Comparison of ENCODE assay signal across 8 cellular contexts in the genomic region with DNA sequence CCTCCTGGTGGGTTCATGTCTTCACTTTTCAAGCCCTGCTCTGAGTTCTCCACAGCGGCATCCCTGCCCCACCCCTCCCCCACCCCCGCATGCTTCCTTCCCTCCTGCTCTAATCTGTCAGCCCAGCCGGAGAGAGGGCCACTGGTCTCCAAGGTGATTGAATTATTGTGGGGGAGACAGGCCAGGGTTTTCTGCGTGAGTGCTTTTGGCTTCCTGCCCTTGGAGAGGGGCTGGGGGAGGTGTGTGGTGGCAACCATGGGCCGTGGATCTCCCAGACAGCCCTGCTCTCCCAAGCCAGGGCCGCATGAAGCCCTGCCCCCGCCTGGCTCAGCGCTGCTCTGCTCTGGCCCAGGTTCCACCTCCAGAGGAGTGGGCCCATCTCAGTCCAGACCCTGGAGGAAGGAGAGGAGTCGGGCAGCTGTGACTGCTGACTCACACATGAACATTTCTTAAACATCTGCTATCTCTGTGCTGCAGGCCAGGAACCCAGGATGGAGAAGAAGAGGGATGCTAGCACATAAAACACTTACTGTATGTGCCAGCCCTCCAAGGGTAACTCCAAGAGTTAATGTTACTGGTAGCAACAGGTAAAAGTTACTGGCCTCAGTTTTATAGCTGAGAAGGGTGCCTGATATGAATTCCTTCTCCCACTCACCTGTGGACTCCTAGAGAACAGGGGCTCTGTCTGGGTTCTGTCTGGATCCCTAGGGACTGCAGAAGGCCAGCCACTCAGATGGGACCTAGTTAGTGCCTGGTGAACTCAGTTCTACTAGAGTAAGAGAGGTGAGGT.
DNase-seq lines count a peak whose midpoint lies in the region; ATAC-seq, FAIRE-seq and TF ChIP-seq lines count a peak whose summit lies in the region.

No MANE protein-coding gene starts in this region.

- no peak overlapping the region for H3K4me3 ChIP-seq in MG63
- no peak overlapping the region for H3K4me3 ChIP-seq in colonic mucosa

- no peak for FAIRE-seq in H54 (lab: Jason Lieb, UNC)

- no peaks in the 10 kb centered on the region for H3K27me3 ChIP-seq in MG63
- H3K27me3 ChIP-seq in colonic mucosa: no peaks in the 10 kb centered on the region

- intact Hi-C loops in colonic mucosa (cut with DNase I): no loop called here

- H3K36me3 ChIP-seq in MG63: peaks cover 76% of the 10 kb centered on the region
- no peaks in the 10 kb centered on the region for H3K36me3 ChIP-seq in colonic mucosa

- H3K9me3 ChIP-seq in MG63 (no peaks in the 10 kb centered on the region), colonic mucosa (no peaks in the 10 kb centered on the region)

- DNase-seq in CD1c-positive myeloid dendritic cell (ENCODE audit: extremely low spot score): peak; percentile 56
- peak; percentile 91 for DNase-seq in MG63
- no peak for DNase-seq in colonic mucosa
- peak; percentile 43 for DNase-seq in midbrain (lab: John Stamatoyannopoulos, UW)
- no peak for DNase-seq in SIG-M5 treated with dmso at 0.1 percent for 504 hours (lab: John Stamatoyannopoulos, UW; ENCODE audit: unreplicated experiment)
- DNase-seq in activated gamma-delta T cell treated with Interleukin-2 at 50 U/mL for 16 hours: no peak
- no peak for DNase-seq in H54 (ENCODE audit: insufficient read length, low spot score)

- peak overlapping the region; percentile 20 for H3K27ac ChIP-seq in colonic mucosa

- peak overlapping the region in 1 of 2 donors; percentile 21 for H3K9ac ChIP-seq in colonic mucosa (ENCODE audit: low read depth in 2 of 2, low read length in 2 of 2)

- ATAC-seq in HG02588 (IDR thresholded peaks at IDR 0.05; ENCODE audit: unreplicated experiment): no peak

- H3K4me1 ChIP-seq in colonic mucosa: peaks cover 4% of the 10 kb centered on the region

- TF ChIP-seq POLR2A in H54 (IDR thresholded peaks at IDR 0.05; ENCODE audit: low read depth, low read length): no peak

- TF ChIP-seq CTCF in colonic mucosa (IDR thresholded peaks at IDR 0.05): no peak

Comparison
In these comparisons a context has a peak if more than half of its experiments do, and no peak if none do; other contexts are left out.
1. DNase-seq: peak in CD1c-positive myeloid dendritic cell (single experiment), MG63 (single experiment) and midbrain (single experiment); none in colonic mucosa (single experiment), SIG-M5 treated with dmso at 0.1 percent for 504 hours (single experiment), activated gamma-delta T cell treated with Interleukin-2 at 50 U/mL for 16 hours (single experiment) and H54 (single experiment).